In genomic region chr17:15526292-15527218, GRCh38 we compare ENCODE assay signal across 1 cellular context.
TF ChIP-seq lines count a peak whose summit lies in the region.

No MANE protein-coding gene starts in this region.

TF ChIP-seq in HepG2, 621 proteins besides CTCF, POLR2A, EP300 and RAD21:
- TF ChIP-seq CEBPG (CRISPR knock-in tag; IDR thresholded peaks at IDR 0.05) (0 out of 2 replicates have a peak, but pooled peaks have one; percentile 12), STAG1 (CRISPR knock-in tag; IDR thresholded peaks at IDR 0.05) (peak; percentile 79), SMC3 (IDR thresholded peaks at IDR 0.05; ENCODE audit: low read length) (peak; percentile 11; the same call in 1 of the 2 replicates)
